ENCODE assay signal across 12 cellular contexts in genomic region chr19:31223805-31224534, GRCh38.
DNase-seq lines count a peak whose midpoint lies in the region; ATAC-seq and TF ChIP-seq lines count a peak whose summit lies in the region.
"Had no signal": no experiment of that assay in that cellular context is flagged by ENCODE, and none has a peak within 500 bp of the region (broad histone marks: within the 10 kb centered on the region; RNA-seq: fewer than 3 reads in every experiment).

No MANE protein-coding gene starts in this region.

- peak overlapping the region; percentile 17 for H3K9ac ChIP-seq in adipocyte (ENCODE audit: low read length)

- no peak overlapping the region for H3K4me3 ChIP-seq in HFF-Myc (replicated peaks; ENCODE audit: low read depth, low read length)
- peak overlapping the region; percentile 58 for H3K4me3 ChIP-seq in adipocyte (ENCODE audit: low read length)
- no peak overlapping the region for H3K4me3 ChIP-seq in fibroblast of the aortic adventitia (ENCODE audit: low read depth, low read length)

- ATAC-seq in HG02642 (IDR thresholded peaks at IDR 0.05; ENCODE audit: poor library complexity, unreplicated experiment): no peak

- H3K36me3 ChIP-seq in adipocyte (ENCODE audit: control insufficient read depth, insufficient read depth, low read length, severe bottlenecking): no peaks in the 10 kb centered on the region

- peaks cover 18% of the 10 kb centered on the region for H3K4me1 ChIP-seq in adipocyte (ENCODE audit: control insufficient read depth, insufficient read depth, low read length)

- TF ChIP-seq CTCF in HFF-Myc (IDR thresholded peaks at IDR 0.05; ENCODE audit: low read depth, low read length, missing control alignments) (no peak), fibroblast of the aortic adventitia (IDR thresholded peaks at IDR 0.05; ENCODE audit: insufficient read depth, low read length) (no peak)

- DNase-seq in HFF-Myc (ENCODE audit: extremely low read depth, low read depth) (peak; percentile 89), adipocyte (ENCODE audit: low read depth) (peak; percentile 94), fibroblast of the aortic adventitia (ENCODE audit: low read depth) (peak; percentile 93), stromal cell of bone marrow (ENCODE audit: low read depth) (peak; percentile 78), NCI-H69 (lab: John Stamatoyannopoulos, UW) (no peak)
- no peak for DNase-seq in effector CD8-positive, alpha-beta T cell (lab: John Stamatoyannopoulos, UW)
- DNase-seq in stimulated activated CD4-positive, alpha-beta T cell treated with anti-CD3 and anti-CD28 coated beads, Interleukin-4, amount 100 ng/mL, for 4 hours: no peak
- DNase-seq: activated naive CD4-positive, alpha-beta T cell; cerebellar nuclear complex; nucleus accumbens; T-helper 9 cell had no signal

- H3K27me3 ChIP-seq in adipocyte (replicated peaks; ENCODE audit: control insufficient read depth, insufficient read depth, low read length): no peaks in the 10 kb centered on the region

- H3K9me3 ChIP-seq in adipocyte (ENCODE audit: control insufficient read depth, low read length): no peaks in the 10 kb centered on the region

Comparison
In these comparisons a context has a peak if more than half of its experiments do, and no peak if none do; other contexts are left out.
1. DNase-seq: peak in HFF-Myc (single experiment), adipocyte (single experiment), fibroblast of the aortic adventitia (single experiment) and stromal cell of bone marrow (single experiment); none in effector CD8-positive, alpha-beta T cell (single experiment), NCI-H69 (single experiment) and stimulated activated CD4-positive, alpha-beta T cell treated with anti-CD3 and anti-CD28 coated beads, Interleukin-4, amount 100 ng/mL, for 4 hours (0 of 2).